In the genomic region with DNA sequence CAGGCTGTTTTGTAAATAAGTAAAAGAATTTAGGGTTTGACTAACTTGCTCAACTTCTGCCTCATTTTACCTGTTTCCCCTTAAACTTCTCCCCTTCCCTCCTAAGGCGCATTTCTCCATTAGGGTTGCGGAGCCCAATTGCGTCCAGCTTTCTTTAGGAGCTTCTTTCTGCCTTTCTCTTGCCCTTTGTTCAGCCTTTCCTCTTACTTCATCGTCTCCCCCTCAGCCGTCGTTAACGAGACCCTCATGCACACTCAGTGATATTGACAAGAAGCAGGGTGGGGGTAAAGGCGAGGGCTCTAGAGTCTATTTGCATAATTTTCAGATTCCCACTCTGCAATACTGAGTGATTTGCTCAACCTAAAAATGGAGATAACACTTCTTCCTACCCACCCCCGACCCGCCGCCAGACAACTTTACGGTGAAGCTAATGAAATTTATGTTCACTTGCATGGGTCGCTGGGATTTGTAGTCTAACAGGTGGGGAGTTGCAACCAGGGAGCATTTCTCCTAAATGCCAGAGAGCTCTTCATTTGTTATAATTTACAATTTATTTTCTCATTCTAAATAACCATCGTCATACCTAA, we compare ENCODE assay signal across 8 cellular contexts. TPM values are rescaled to one million over a fixed set of nuclear protein-coding genes. Genes with fewer than 3 reads are reported as not detected.
DNase-seq lines count a peak whose midpoint lies in the region; ATAC-seq and TF ChIP-seq lines count a peak whose summit lies in the region.

No MANE protein-coding gene starts in this region.

- intact Hi-C loops in esophagus squamous epithelium (cut with DNase I): no loop called here

- no peaks in the 10 kb centered on the region for H3K36me3 ChIP-seq in esophagus squamous epithelium

- DNase-seq in DMS53 treated with DMSO at 0.1 percent for 48 hours (lab: John Stamatoyannopoulos, UW; ENCODE audit: unreplicated experiment) (peak; percentile 32), NAMALWA (ENCODE audit: low spot score) (peak; percentile 63), esophagus squamous epithelium (lab: John Stamatoyannopoulos, UW) (no peak), pons (ENCODE audit: low spot score) (peak; percentile 24)
- peak; percentile 24 for DNase-seq in activated CD8-positive, alpha-beta memory T cell treated with anti-CD3 and anti-CD28 coated beads, Interleukin-2, amount 50 U/mL, for 1 hour (ENCODE audit: extremely low read depth)

- no peak for TF ChIP-seq CTCF in esophagus squamous epithelium (IDR thresholded peaks at IDR 0.05)

- ATAC-seq in HG03342 (IDR thresholded peaks at IDR 0.05; ENCODE audit: unreplicated experiment): no peak
- no peak for ATAC-seq in HG03108 (IDR thresholded peaks at IDR 0.05; ENCODE audit: unreplicated experiment)
- no peak for ATAC-seq in GM21717 (IDR thresholded peaks at IDR 0.05; ENCODE audit: unreplicated experiment)

- no peaks in the 10 kb centered on the region for H3K27me3 ChIP-seq in esophagus squamous epithelium

- H3K4me1 ChIP-seq in esophagus squamous epithelium: peaks cover 24 to 47% (median 38%) of the 10 kb centered on the region in 3 donors

- no peaks in the 10 kb centered on the region for H3K9me3 ChIP-seq in esophagus squamous epithelium

- peak overlapping the region; percentile 78 to 96 (median 88) for H3K4me3 ChIP-seq in esophagus squamous epithelium

- peak overlapping the region; percentile 95 to 99 (median 98) for H3K27ac ChIP-seq in esophagus squamous epithelium

- TF ChIP-seq POLR2A in esophagus squamous epithelium (IDR thresholded peaks at IDR 0.05): no peak

- 7 to 8% methylated on average over 14 of the region's 14 CpGs for WGBS in esophagus squamous epithelium, 2 donors

RNA-seq across cellular contexts. Expression of gene TBC1D2, which starts 1.3 kb away (rescaled TPM):
- total RNA-seq in esophagus squamous epithelium: 10 to 100 TPM; 39.3 to 52.9 (median 49.0) TPM
